Comparison of ENCODE assay signal across 20 cellular contexts in the genomic region with DNA sequence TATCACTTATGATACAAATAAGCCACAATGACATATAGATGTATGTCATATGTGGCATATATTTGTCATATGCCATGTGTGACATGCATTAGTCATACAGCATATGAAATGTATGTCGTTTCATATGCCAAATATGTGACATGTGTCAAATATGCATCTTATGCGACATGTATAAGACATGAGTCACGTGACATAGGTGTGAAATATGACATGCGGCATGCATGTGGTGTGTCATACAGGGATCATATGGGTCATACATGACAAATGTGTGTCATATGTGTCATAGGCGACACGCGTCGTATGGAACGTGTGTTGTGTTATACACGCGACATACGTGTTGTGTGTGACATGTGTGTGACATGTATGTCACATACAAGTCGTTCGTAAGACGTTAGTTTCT.
"Had no signal": no experiment of that assay in that cellular context is flagged by ENCODE, and none has a peak within 500 bp of the region (broad histone marks: within the 10 kb centered on the region; RNA-seq: fewer than 3 reads in every experiment).

No MANE protein-coding gene starts in this region.

- H3K36me3 ChIP-seq: heart right ventricle, neutrophil, spleen, tibial artery, upper lobe of left lung, vagina had no signal

- H3K27ac Mint-ChIP-seq: dendritic cell treated with granulocyte-macrophage colony-stimulating factor and Interleukin-4, amounts not matched to agents 40 ng/mL and 50 ng/mL, for 4 days; nephron progenitor cell; stimulated activated memory B cell treated with anti-CD40 and anti-IgM and Interleukin-4, amounts not matched to agents 10 μg/mL and 1 μg/mL and 100 μg/mL, for 72 hours; stimulated activated naive CD8-positive, alpha-beta T cell treated with anti-CD3 and anti-CD28 coated beads, Interleukin-15, Interleukin-2, amounts not matched to agents 100 ng/mL and 50 ng/mL, for 24 hours had no signal

- H3K4me3 Mint-ChIP-seq: dendritic cell treated with granulocyte-macrophage colony-stimulating factor and Interleukin-4, amounts not matched to agents 40 ng/mL and 50 ng/mL, for 4 days; stimulated activated memory B cell treated with anti-CD40 and anti-IgM and Interleukin-4, amounts not matched to agents 10 μg/mL and 1 μg/mL and 100 μg/mL, for 72 hours had no signal

- H3K4me1 Mint-ChIP-seq: stimulated activated memory B cell treated with anti-CD40 and anti-IgM and Interleukin-4, amounts not matched to agents 10 μg/mL and 1 μg/mL and 100 μg/mL, for 72 hours had no signal

- DNase-seq: heart right ventricle; kidney; left colon; naive thymus-derived CD4-positive, alpha-beta T cell; nephron progenitor cell; psoas muscle; retina; spleen; stimulated activated CD4-positive, alpha-beta T cell treated with anti-CD3 and anti-CD28 coated beads, Interleukin-15, amount 100 ng/mL, for 24 hours; stimulated activated CD4-positive, alpha-beta T cell treated with anti-CD3 and anti-CD28 coated beads, Interleukin-1b, Interleukin-23, amount 100 ng/mL, for 48 hours; stimulated activated CD4-positive, alpha-beta T cell treated with anti-CD3 and anti-CD28 coated beads, Interleukin-4, amount 100 ng/mL, for 24 hours; tibial artery; upper lobe of left lung had no signal

- H3K27me3 ChIP-seq: neutrophil, spleen, tibial artery, upper lobe of left lung, vagina had no signal

- H3K27ac ChIP-seq: heart right ventricle, neutrophil, psoas muscle, spleen, tibial artery, upper lobe of left lung, vagina had no signal

- H3K36me3 Mint-ChIP-seq: stimulated activated memory B cell treated with anti-CD40 and anti-IgM and Interleukin-4, amounts not matched to agents 10 μg/mL and 1 μg/mL and 100 μg/mL, for 72 hours had no signal

- H3K27me3 Mint-ChIP-seq: dendritic cell treated with granulocyte-macrophage colony-stimulating factor and Interleukin-4, amounts not matched to agents 40 ng/mL and 50 ng/mL, for 4 days; stimulated activated memory B cell treated with anti-CD40 and anti-IgM and Interleukin-4, amounts not matched to agents 10 μg/mL and 1 μg/mL and 100 μg/mL, for 72 hours had no signal

- H3K4me1 ChIP-seq: heart right ventricle, psoas muscle, tibial artery, upper lobe of left lung, vagina had no signal

- FAIRE-seq: colon, frontal cortex, kidney had no signal

- H3K9me3 ChIP-seq: neutrophil, psoas muscle, tibial artery, upper lobe of left lung, vagina had no signal

- H3K4me3 ChIP-seq: heart right ventricle, psoas muscle, tibial artery, vagina had no signal
